ENCODE assay signal across 8 cellular contexts in the genomic region with DNA sequence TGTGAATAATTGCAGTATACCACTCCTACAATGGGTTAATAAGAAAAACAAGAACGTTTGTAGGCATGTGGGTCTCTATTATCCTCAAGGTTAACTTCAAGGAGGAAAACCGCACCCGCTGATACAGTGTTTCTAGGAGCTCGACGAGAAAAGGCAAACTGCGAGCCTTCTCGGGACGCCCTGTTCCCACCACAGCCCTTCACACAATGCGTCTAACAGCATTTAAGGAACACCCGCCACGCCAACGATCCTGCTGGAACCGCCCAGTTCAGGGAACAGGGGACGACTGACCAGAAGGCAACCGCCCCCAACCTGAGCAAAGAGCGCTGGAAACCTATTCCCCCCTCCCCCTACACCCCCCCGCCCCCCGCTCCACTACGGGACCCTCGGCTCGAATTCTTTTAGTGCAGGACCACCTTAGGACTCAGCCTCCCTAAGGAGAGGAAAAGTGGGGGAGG. TPM values are rescaled to one million over a fixed set of nuclear protein-coding genes. Genes with fewer than 3 reads are reported as not detected.
DNase-seq lines count a peak whose midpoint lies in the region.

No MANE protein-coding gene starts in this region.

- peak overlapping the region; percentile 96 for H3K27ac ChIP-seq in SJSA1

- no peaks in the 10 kb centered on the region for H3K9me3 ChIP-seq in SJSA1 (replicated peaks)

- H3K4me1 ChIP-seq in SJSA1 (replicated peaks): peaks cover 23% of the 10 kb centered on the region

- peaks cover 43% of the 10 kb centered on the region for H3K36me3 ChIP-seq in SJSA1

- peak; percentile 39 to 51 for DNase-seq in stimulated activated CD4-positive, alpha-beta T cell treated with anti-CD3 and anti-CD28 coated beads, Interleukin-2, amount 100 ng/mL, for 24 hours
- no peak for DNase-seq in stimulated activated CD4-positive, alpha-beta T cell treated with anti-CD3 and anti-CD28 coated beads, Interleukin-12 subunit alpha, Interleukin-12 subunit beta, amount 100 ng/mL, for 4 hours
- peak; percentile 52 to 85 for DNase-seq in SJSA1 (ENCODE audit: low read depth in 1 of 2, low spot score in 2 of 2)
- DNase-seq in cerebellum (ENCODE audit: low spot score): peak; percentile 39
- peak; percentile 87 for DNase-seq in left kidney (ENCODE audit: low read depth, low spot score)
- peak; percentile 28 for DNase-seq in stimulated activated naive CD4-positive, alpha-beta T cell treated with Interleukin-2 at 50 U/mL for 16 hours (lab: John Stamatoyannopoulos, UW)
- DNase-seq in NCI-H446 (lab: John Stamatoyannopoulos, UW): no peak
- no peak for DNase-seq in DMS153 treated with DMSO at 0.1 percent for 48 hours (lab: John Stamatoyannopoulos, UW; ENCODE audit: unreplicated experiment)

- H3K4me3 ChIP-seq in SJSA1: peak overlapping the region; percentile 97

- no peaks in the 10 kb centered on the region for H3K27me3 ChIP-seq in SJSA1 (replicated peaks)

RNA-seq across cellular contexts. Expression of gene TMSB10, which starts 0.7 kb away (rescaled TPM):
- 10,548 and 13,048 TPM in 2 replicates for total RNA-seq in SJSA1 (2014; rRNA removed; shearing (Covaris generic))
- 1,631 TPM for total RNA-seq in cerebellum

RNA-seq across cellular contexts. Expression of gene TRABD2A, which starts 23.9 kb away (rescaled TPM):
- total RNA-seq in SJSA1 (2014; rRNA removed; shearing (Covaris generic)): 11.8 and 18.3 TPM in 2 replicates
- total RNA-seq in cerebellum: 1.4 TPM

Comparison
In these comparisons a context has a peak if more than half of its experiments do, and no peak if none do; other contexts are left out.
1. DNase-seq: peak in stimulated activated CD4-positive, alpha-beta T cell treated with anti-CD3 and anti-CD28 coated beads, Interleukin-2, amount 100 ng/mL, for 24 hours (2 of 2), SJSA1 (2 of 2), cerebellum (single experiment), left kidney (single experiment) and stimulated activated naive CD4-positive, alpha-beta T cell treated with Interleukin-2 at 50 U/mL for 16 hours (single experiment); none in stimulated activated CD4-positive, alpha-beta T cell treated with anti-CD3 and anti-CD28 coated beads, Interleukin-12 subunit alpha, Interleukin-12 subunit beta, amount 100 ng/mL, for 4 hours (single experiment), NCI-H446 (0 of 2) and DMS153 treated with DMSO at 0.1 percent for 48 hours (single experiment).